In genomic region chr2:81483254-81483653, GRCh38 we compare ENCODE assay signal across 24 cellular contexts.
"Had no signal": no experiment of that assay in that cellular context is flagged by ENCODE, and none has a peak within 500 bp of the region (broad histone marks: within the 10 kb centered on the region; RNA-seq: fewer than 3 reads in every experiment).

No MANE protein-coding gene starts in this region.

- H3K4me1 ChIP-seq: esophagus squamous epithelium, gastrocnemius medialis, heart right ventricle, left lung, lower lobe of right lung had no signal

- DNase-seq: cortex of kidney; effector CD8-positive, alpha-beta T cell; effector memory CD8-positive, alpha-beta T cell; endodermal cell; erythroblast; esophagus squamous epithelium; foreskin fibroblast; foreskin melanocyte; gastrocnemius medialis; glutamatergic neuron; head of caudate nucleus; heart right ventricle; hippocampal formation; left cardiac atrium; left lung; left ventricle myocardium superior; lower lobe of right lung; mesenchymal stem cell; mucosa of descending colon; naive B cell had no signal

- H3K36me3 ChIP-seq: esophagus squamous epithelium, gastrocnemius medialis, heart right ventricle, left lung, lower lobe of right lung had no signal

- H3K27me3 ChIP-seq: esophagus squamous epithelium, gastrocnemius medialis, heart right ventricle, left lung had no signal

- H3K27ac ChIP-seq: epithelial cell of prostate, esophagus squamous epithelium, gastrocnemius medialis, heart right ventricle, left lung, lower lobe of right lung had no signal

- FAIRE-seq: endometrium, islet of Langerhans, keratinocyte had no signal

- H3K9me3 ChIP-seq: gastrocnemius medialis, lower lobe of right lung had no signal

- H3K4me3 ChIP-seq: esophagus squamous epithelium, gastrocnemius medialis, heart right ventricle, left lung, lower lobe of right lung, mucosa of descending colon had no signal
